27 cellular contexts compared by ENCODE assay signal in the genomic region with DNA sequence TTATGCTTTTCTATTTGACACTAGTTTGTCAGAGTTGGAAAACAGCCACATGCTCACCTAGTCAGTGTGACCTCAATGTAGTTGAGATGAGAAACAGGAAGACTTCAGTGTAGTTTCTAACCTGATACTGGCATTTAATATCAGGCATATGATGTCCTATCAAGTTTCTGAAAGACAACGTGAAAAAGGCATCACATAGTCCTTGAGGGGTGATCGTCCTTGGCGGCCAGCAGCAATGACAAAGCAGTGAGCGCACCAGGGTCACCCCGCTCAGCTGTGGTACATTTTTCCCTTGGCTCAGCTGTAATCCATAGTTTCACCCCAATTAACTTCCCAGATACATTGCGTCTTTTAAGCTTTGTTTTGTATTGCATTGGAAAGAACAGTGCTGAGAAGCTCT. TPM values are rescaled to one million over a fixed set of nuclear protein-coding genes. Genes with fewer than 3 reads are reported as not detected.
DNase-seq lines count a peak whose midpoint lies in the region; ATAC-seq, FAIRE-seq and TF ChIP-seq lines count a peak whose summit lies in the region.
"Had no signal": no experiment of that assay in that cellular context is flagged by ENCODE, and none has a peak within 500 bp of the region (broad histone marks: within the 10 kb centered on the region; RNA-seq: fewer than 3 reads in every experiment).

No MANE protein-coding gene starts in this region.

- H2BK5ac ChIP-seq in H1 (ENCODE audit: low read depth, low read length), result no peak overlapping the region

- H3K36me3 Mint-ChIP-seq in activated naive CD4-positive, alpha-beta T cell treated with anti-CD3 and anti-CD28 coated beads for 36 hours (ENCODE audit: low read depth), result peaks cover 44% of the 10 kb centered on the region
- H3K36me3 Mint-ChIP-seq in GM23338 (ENCODE audit: low read depth), result peaks cover 51% of the 10 kb centered on the region
- peaks cover 43% of the 10 kb centered on the region for H3K36me3 Mint-ChIP-seq in stimulated activated memory B cell treated with anti-CD40 and anti-IgM and Interleukin-4, amounts not matched to agents 10 μg/mL and 1 μg/mL and 100 μg/mL, for 72 hours

- H3K27me3 ChIP-seq in GM23338 (ENCODE audit: insufficient read depth) (no peaks in the 10 kb centered on the region), H1 (replicated peaks in 1 of 4; ENCODE audit: control insufficient read depth in 3 of 4, extremely low read depth in 1 of 4, insufficient read depth in 3 of 4, low read length in 3 of 4) (no peaks in the 10 kb centered on the region)
- H3K27me3 ChIP-seq: BE2C, colonic mucosa, Peyer's patch had no signal

- no peak overlapping the region for H2BK12ac ChIP-seq in H1 (ENCODE audit: low read depth, low read length)

- H3K4me2 ChIP-seq in GM23338 (no peak overlapping the region), H1 (ENCODE audit: insufficient read depth in 1 of 2, low read depth in 2 of 2, low read length in 2 of 2) (no peak overlapping the region)

- no peak for FAIRE-seq in H1 (lab: Jason Lieb, UNC)
- FAIRE-seq: astrocyte, urothelium cell line had no signal

- no peak overlapping the region for H4K5ac ChIP-seq in H1 (ENCODE audit: insufficient read length, low read depth, low read length)

- H2BK20ac ChIP-seq in H1 (ENCODE audit: low read length), result no peak overlapping the region

- TF ChIP-seq POLR2A in H1 (IDR thresholded peaks at IDR 0.05; ENCODE audit: control extremely low read depth in 1 of 2, low read depth in 2 of 2, low read length in 2 of 2) (peak in 1 of 2 experiments; percentile 67; a peak in 2 of 3 replicates), GM18505 (IDR thresholded peaks at IDR 0.05; ENCODE audit: borderline replicate concordance, extremely low read depth, insufficient read depth, insufficient read length) (no peak)

- H3F3A ChIP-seq in GM23338 (replicated peaks; ENCODE audit: low read depth), result peaks cover 21% of the 10 kb centered on the region; the same call in 1 of the 2 replicates

- no peak overlapping the region for H3K4ac ChIP-seq in H1 (replicated peaks; ENCODE audit: insufficient read length, low read depth, low read length)

- no peak for DNase-seq in activated naive CD4-positive, alpha-beta T cell treated with anti-CD3 and anti-CD28 coated beads for 36 hours
- no peak for DNase-seq in activated naive CD4-positive, alpha-beta T cell treated with Interleukin-2 at 50 U/mL for 16 hours
- DNase-seq in GM23338 (ENCODE audit: low spot score) (no peak), H1 (ENCODE audit: low read depth in 1 of 2, low spot score in 2 of 2) (no peak)
- no peak for DNase-seq in stimulated activated CD4-positive, alpha-beta T cell treated with anti-CD3 and anti-CD28 coated beads, Interleukin-2, amount 100 ng/mL, for 48 hours
- DNase-seq: ACHN; activated CD4-positive, alpha-beta T cell treated with anti-CD3 and anti-CD28 coated beads for 4 hours; activated CD8-positive, alpha-beta memory T cell treated with anti-CD3 and anti-CD28 coated beads, Interleukin-2, amount 10 ng/mL, durations not matched to agents 7 days and 5 days; BE2C; colonic mucosa; DMS53; effector CD8-positive, alpha-beta T cell; hypothalamus; Kasumi-1; lower lobe of right lung; MV-4-11; NCI-H1436; NCI-H2081 treated with DMSO at 0.1 percent for 48 hours; Peyer's patch; SHP77; stimulated activated naive CD4-positive, alpha-beta T cell; T-helper 9 cell had no signal

- TF ChIP-seq EP300 in H1 (IDR thresholded peaks at IDR 0.05; ENCODE audit: borderline replicate concordance in 1 of 2, low read depth in 2 of 2, low read length in 2 of 2), result no peak

- no peak overlapping the region for H3K18ac ChIP-seq in H1 (ENCODE audit: extremely low read depth, low read length)

- H2AK5ac ChIP-seq in H1 (ENCODE audit: low read depth, low read length), result no peak overlapping the region

- H3K4me3 ChIP-seq in GM23338 (no peak overlapping the region), H1 (ENCODE audit: extremely low read depth in 1 of 4, insufficient read depth in 2 of 4, low read depth in 3 of 4, low read length in 4 of 4) (no peak overlapping the region)
- H3K4me3 ChIP-seq: colonic mucosa, lower lobe of right lung, Peyer's patch had no signal

- H3K4me3 Mint-ChIP-seq in activated naive CD4-positive, alpha-beta T cell treated with anti-CD3 and anti-CD28 coated beads for 36 hours, result no peak overlapping the region
- H3K4me3 Mint-ChIP-seq in GM23338, result no peak overlapping the region; the same call in 2 of the 3 replicates
- no peak overlapping the region for H3K4me3 Mint-ChIP-seq in stimulated activated memory B cell treated with anti-CD40 and anti-IgM and Interleukin-4, amounts not matched to agents 10 μg/mL and 1 μg/mL and 100 μg/mL, for 72 hours
- H3K4me3 Mint-ChIP-seq: activated CD8-positive, alpha-beta memory T cell treated with anti-CD3 and anti-CD28 coated beads, Interleukin-2, amount 10 ng/mL, durations not matched to agents 7 days and 5 days; natural killer cell treated with Interleukin-12 subunit alpha and Interleukin-12 subunit beta and Interleukin-15 and Interleukin-18, amount 100 ng/mL, for 72 hours had no signal

- no peaks in the 10 kb centered on the region for H3K9me3 Mint-ChIP-seq in activated naive CD4-positive, alpha-beta T cell treated with anti-CD3 and anti-CD28 coated beads for 36 hours
- peaks cover 4% of the 10 kb centered on the region; the same call in 1 of the 3 replicates for H3K9me3 Mint-ChIP-seq in GM23338
- no peaks in the 10 kb centered on the region for H3K9me3 Mint-ChIP-seq in stimulated activated memory B cell treated with anti-CD40 and anti-IgM and Interleukin-4, amounts not matched to agents 10 μg/mL and 1 μg/mL and 100 μg/mL, for 72 hours
- H3K9me3 Mint-ChIP-seq: natural killer cell treated with Interleukin-12 subunit alpha and Interleukin-12 subunit beta and Interleukin-15 and Interleukin-18, amount 100 ng/mL, for 72 hours had no signal

- H2BK15ac ChIP-seq in H1 (ENCODE audit: low read length), result no peak overlapping the region

- TF ChIP-seq CTCF in GM23338 (conservative IDR thresholded peaks at IDR 0.05; ENCODE audit: low read depth in 2 of 2), result no peak
- no peak for TF ChIP-seq CTCF in H1 (IDR thresholded peaks at IDR 0.05; ENCODE audit: control extremely low read depth in 1 of 3, insufficient read depth in 1 of 3, low read depth in 1 of 3, low read length in 3 of 3)

- ATAC-seq in GM23338 (no peak), GM18505 (IDR thresholded peaks at IDR 0.05; ENCODE audit: unreplicated experiment) (no peak)
- no peak for ATAC-seq in stimulated activated memory B cell treated with anti-CD40 and anti-IgM and Interleukin-4, amounts not matched to agents 10 μg/mL and 1 μg/mL and 100 μg/mL, for 72 hours
- ATAC-seq: activated CD8-positive, alpha-beta memory T cell treated with anti-CD3 and anti-CD28 coated beads, Interleukin-2, amount 10 ng/mL, durations not matched to agents 7 days and 5 days; lower lobe of right lung; natural killer cell treated with Interleukin-12 subunit alpha and Interleukin-12 subunit beta and Interleukin-15 and Interleukin-18, amount 100 ng/mL, for 72 hours had no signal

- no peaks in the 10 kb centered on the region for H3K9me2 ChIP-seq in GM23338 (ENCODE audit: insufficient read depth)

- H3K9ac ChIP-seq in H1 (replicated peaks in 1 of 4; ENCODE audit: extremely low read depth in 1 of 4, low read depth in 3 of 4, low read length in 3 of 4), result no peak overlapping the region

- H3K27ac ChIP-seq in GM23338 (ENCODE audit: low read depth) (peak overlapping the region; percentile 60), H1 (ENCODE audit: low read depth, low read length) (no peak overlapping the region)
- H3K27ac ChIP-seq: colonic mucosa, lower lobe of right lung, Peyer's patch had no signal

- H3K27me3 Mint-ChIP-seq in activated naive CD4-positive, alpha-beta T cell treated with anti-CD3 and anti-CD28 coated beads for 36 hours (ENCODE audit: low read depth), result no peaks in the 10 kb centered on the region
- H3K27me3 Mint-ChIP-seq in GM23338 (ENCODE audit: insufficient read depth, low read depth, poor library complexity), result peaks cover 2% of the 10 kb centered on the region
- no peaks in the 10 kb centered on the region for H3K27me3 Mint-ChIP-seq in stimulated activated memory B cell treated with anti-CD40 and anti-IgM and Interleukin-4, amounts not matched to agents 10 μg/mL and 1 μg/mL and 100 μg/mL, for 72 hours
- H3K27me3 Mint-ChIP-seq: activated CD8-positive, alpha-beta memory T cell treated with anti-CD3 and anti-CD28 coated beads, Interleukin-2, amount 10 ng/mL, durations not matched to agents 7 days and 5 days; natural killer cell treated with Interleukin-12 subunit alpha and Interleukin-12 subunit beta and Interleukin-15 and Interleukin-18, amount 100 ng/mL, for 72 hours had no signal

- H4K8ac ChIP-seq in H1 (ENCODE audit: extremely low read depth, insufficient read depth, low read length), result no peak overlapping the region

- H3K56ac ChIP-seq in H1 (replicated peaks; ENCODE audit: insufficient read length, low read depth, low read length), result no peak overlapping the region

- POLR2A ChIA-PET in H1 (lab: Charles Lee; ENCODE audit: partially characterized antibody), result interaction anchor here (0.6 to 15.2 kb wide), 9 partner anchors 6 to 154 kb away, joined by 3 to 270 read pairs (median 3); a partner anchor contains a TSS

- H4K91ac ChIP-seq in H1 (replicated peaks; ENCODE audit: insufficient read length, low read length), result no peak overlapping the region

- H3K79me2 ChIP-seq in GM23338 (replicated peaks; ENCODE audit: insufficient read depth) (peaks cover 36% of the 10 kb centered on the region), H1 (ENCODE audit: control insufficient read depth in 1 of 2, insufficient read depth in 2 of 2, low read length in 2 of 2) (peaks cover 16 to 43% of the 10 kb centered on the region in 2 experiments)

- H3K9me3 ChIP-seq in H1 (ENCODE audit: insufficient read depth in 2 of 2, low read depth in 1 of 2, low read length in 1 of 2), result no peaks in the 10 kb centered on the region
- H3K9me3 ChIP-seq: BE2C, colonic mucosa, lower lobe of right lung, Peyer's patch had no signal

- peaks cover 6% of the 10 kb centered on the region; the same call in 1 of the 2 replicates for H4K20me1 ChIP-seq in GM23338 (replicated peaks; ENCODE audit: insufficient read depth)
- peaks cover 0 to 4% of the 10 kb centered on the region in 2 experiments for H4K20me1 ChIP-seq in H1 (replicated peaks in 1 of 2; ENCODE audit: control insufficient read depth in 1 of 2, insufficient read depth in 2 of 2, low read length in 2 of 2)

- intact Hi-C loops in activated naive CD4-positive, alpha-beta T cell treated with anti-CD3 and anti-CD28 coated beads for 36 hours (cut with micrococcal nuclease), result loop anchor here (5.0 kb wide), 2 partner anchors 192 to 273 kb away; a partner anchor contains a TSS

- peaks cover 30% of the 10 kb centered on the region for H3K4me1 Mint-ChIP-seq in activated naive CD4-positive, alpha-beta T cell treated with anti-CD3 and anti-CD28 coated beads for 36 hours (ENCODE audit: low read depth)
- peaks cover 11% of the 10 kb centered on the region for H3K4me1 Mint-ChIP-seq in GM23338
- H3K4me1 Mint-ChIP-seq in stimulated activated memory B cell treated with anti-CD40 and anti-IgM and Interleukin-4, amounts not matched to agents 10 μg/mL and 1 μg/mL and 100 μg/mL, for 72 hours, result peaks cover 24% of the 10 kb centered on the region

- H3K23me2 ChIP-seq in H1 (ENCODE audit: low read depth, low read length), result peaks cover 2% of the 10 kb centered on the region; the same call in 1 of the 2 replicates

- no peaks in the 10 kb centered on the region for H3K79me1 ChIP-seq in H1 (ENCODE audit: low read depth, low read length)

- H2AFZ ChIP-seq in GM23338 (no peak overlapping the region), H1 (ENCODE audit: low read length) (no peak overlapping the region)

- H3K23ac ChIP-seq in H1 (ENCODE audit: insufficient read length), result no peak overlapping the region

- WGBS in H1 (ENCODE audit: extremely low coverage in 1 of 2, insufficient coverage in 1 of 2, insufficient read length in 1 of 2, insufficient replicate concordance in 2 of 2, low coverage in 1 of 2, low lambda C conversion rate in 2 of 2, missing lambda C conversion rate in 1 of 2), 2 experiments, result 95% methylated on average over 6 of the region's 6 CpGs; no CpG with 5 or more reads in 1 of the 2 experiments

- peak overlapping the region; percentile 68 for H3K27ac Mint-ChIP-seq in activated naive CD4-positive, alpha-beta T cell treated with anti-CD3 and anti-CD28 coated beads for 36 hours
- no peak overlapping the region for H3K27ac Mint-ChIP-seq in GM23338
- peak overlapping the region; percentile 19 for H3K27ac Mint-ChIP-seq in stimulated activated memory B cell treated with anti-CD40 and anti-IgM and Interleukin-4, amounts not matched to agents 10 μg/mL and 1 μg/mL and 100 μg/mL, for 72 hours
- H3K27ac Mint-ChIP-seq: activated CD8-positive, alpha-beta memory T cell treated with anti-CD3 and anti-CD28 coated beads, Interleukin-2, amount 10 ng/mL, durations not matched to agents 7 days and 5 days; natural killer cell treated with Interleukin-12 subunit alpha and Interleukin-12 subunit beta and Interleukin-15 and Interleukin-18, amount 100 ng/mL, for 72 hours had no signal

- H2BK120ac ChIP-seq in H1 (replicated peaks; ENCODE audit: low read depth, low read length), result no peak overlapping the region

- CTCF ChIA-PET in activated naive CD4-positive, alpha-beta T cell treated with anti-CD3 and anti-CD28 coated beads for 36 hours (lab: Charles Lee), result interaction anchor here (0.6 kb wide), 1 partner anchor 309 kb away, joined by 3 read pairs; no protein-coding TSS in a partner anchor
- CTCF ChIA-PET in H1 (lab: Charles Lee; ENCODE audit: partially characterized antibody), result interaction anchor here (1.4 to 1.6 kb wide), 2 partner anchors 9 to 95 kb away, joined by 4 to 9 read pairs; no protein-coding TSS in a partner anchor

- H3K4me1 ChIP-seq in GM23338 (ENCODE audit: insufficient read depth) (peaks cover 10% of the 10 kb centered on the region), H1 (replicated peaks in 1 of 4; ENCODE audit: control insufficient read depth in 3 of 4, insufficient read depth in 4 of 4, low read length in 3 of 4) (peaks cover 0 to 3% (median under 1%) of the 10 kb centered on the region in 4 experiments; a peak in 4 of 7 replicates)

- TF ChIP-seq RAD21 in H1 (IDR thresholded peaks at IDR 0.05 in 1 of 2, conservative IDR thresholded peaks at IDR 0.05 in 1 of 2; ENCODE audit: low read depth in 2 of 2, low read length in 2 of 2), result no peak

- H3K14ac ChIP-seq in H1 (ENCODE audit: insufficient read length), result no peak overlapping the region

- H3K36me3 ChIP-seq in GM23338 (ENCODE audit: insufficient read depth) (peaks cover 24% of the 10 kb centered on the region), H1 (ENCODE audit: control insufficient read depth in 2 of 4, insufficient read depth in 4 of 4, low read length in 3 of 4) (peaks cover 6 to 40% (median 17%) of the 10 kb centered on the region in 4 experiments; a peak in 7 of 8 replicates)

RNA-seq across cellular contexts. Expression of a gene that starts 4.3 kb away (rescaled TPM):
- 100 to 1,000 TPM; 294 to 310 TPM for total RNA-seq in activated naive CD4-positive, alpha-beta T cell treated with anti-CD3 and anti-CD28 coated beads for 36 hours
- total RNA-seq in GM23338 (2014; rRNA removed; shearing (Covaris generic)), result 286 and 328 TPM in 2 replicates
- 1,493 and 1,529 TPM in 2 replicates for polyA plus RNA-seq in GM23338 (2016; fragmentation: Nextera tagmentation; extraction: Ambion mirVana)
- 364 and 377 TPM in 2 replicates for total RNA-seq in H1 (2021; fragmentation: NEBNext Ultra II Directional; extraction: Animal tissue kit (Norgen Biotek cat#: 25700))
- polyA plus RNA-seq in H1 (2011; rRNA removed), result 105 and 206 TPM in 2 replicates
- polyA plus RNA-seq in H1 (2011; cell fraction: cytosol; rRNA removed), result 477 TPM
- polyA plus RNA-seq in H1 (2011; cell fraction: nucleus; rRNA removed), result 54.2 TPM
- 533 to 920 TPM (median 596 TPM) in 4 replicates for polyA plus RNA-seq in H1 (2012, experiment 1 of 2)
- polyA plus RNA-seq in H1 (2012, experiment 2 of 2), result 303 TPM
- polyA plus RNA-seq in H1 (2013, experiment 1 of 2), result 740 TPM
- 786 TPM for polyA plus RNA-seq in H1 (2013, experiment 2 of 2)
- 34.1 and 42.6 TPM in 2 replicates for polyA minus RNA-seq in H1 (2011; rRNA and poly(A)+ RNA removed)
- polyA minus RNA-seq in H1 (2011; cell fraction: cytosol; rRNA and poly(A)+ RNA removed), result 53.6 TPM
- 61.9 TPM for polyA minus RNA-seq in H1 (2011; cell fraction: nucleus; rRNA and poly(A)+ RNA removed)

RNA-seq across cellular contexts. Expression of a gene that starts 4.9 kb away (rescaled TPM):
- total RNA-seq in activated naive CD4-positive, alpha-beta T cell treated with anti-CD3 and anti-CD28 coated beads for 36 hours, result 1,000 to 10,000 TPM; 1,191 to 1,210 TPM
- total RNA-seq in GM23338 (2014; rRNA removed; shearing (Covaris generic)), result 870 and 880 TPM in 2 replicates
- 944 and 1,188 TPM in 2 replicates for polyA plus RNA-seq in GM23338 (2016; fragmentation: Nextera tagmentation; extraction: Ambion mirVana)
- 1,063 and 1,108 TPM in 2 replicates for total RNA-seq in H1 (2021; fragmentation: NEBNext Ultra II Directional; extraction: Animal tissue kit (Norgen Biotek cat#: 25700))
- polyA plus RNA-seq in H1 (2011; rRNA removed), result 166 and 221 TPM in 2 replicates
- 437 TPM for polyA plus RNA-seq in H1 (2011; cell fraction: cytosol; rRNA removed)
- 273 TPM for polyA plus RNA-seq in H1 (2011; cell fraction: nucleus; rRNA removed)
- 711 to 1,050 TPM (median 760 TPM) in 4 replicates for polyA plus RNA-seq in H1 (2012, experiment 1 of 2)
- 82.7 TPM for polyA plus RNA-seq in H1 (2012, experiment 2 of 2)
- 650 TPM for polyA plus RNA-seq in H1 (2013, experiment 1 of 2)
- 656 TPM for polyA plus RNA-seq in H1 (2013, experiment 2 of 2)
- polyA minus RNA-seq in H1 (2011; rRNA and poly(A)+ RNA removed), result 579 and 740 TPM in 2 replicates
- polyA minus RNA-seq in H1 (2011; cell fraction: cytosol; rRNA and poly(A)+ RNA removed), result 445 TPM
- 371 TPM for polyA minus RNA-seq in H1 (2011; cell fraction: nucleus; rRNA and poly(A)+ RNA removed)

RNA-seq across cellular contexts. Expression of a gene that starts 11.4 kb away (rescaled TPM):
- total RNA-seq in activated naive CD4-positive, alpha-beta T cell treated with anti-CD3 and anti-CD28 coated beads for 36 hours, result 10 to 100 TPM; 10.7 to 14.1 TPM
- total RNA-seq in GM23338 (2014; rRNA removed; shearing (Covaris generic)), result 68.2 and 101 TPM in 2 replicates
- polyA plus RNA-seq in GM23338 (2016; fragmentation: Nextera tagmentation; extraction: Ambion mirVana) (87.0 and 88.6 TPM in 2 replicates), H1 (2011; rRNA removed) (19.3 and 51.5 TPM in 2 replicates)
- total RNA-seq in H1 (2021; fragmentation: NEBNext Ultra II Directional; extraction: Animal tissue kit (Norgen Biotek cat#: 25700)), result 46.8 and 54.2 TPM in 2 replicates
- 52.2 TPM for polyA plus RNA-seq in H1 (2011; cell fraction: cytosol; rRNA removed)
- 8.8 TPM for polyA plus RNA-seq in H1 (2011; cell fraction: nucleus; rRNA removed)
- polyA plus RNA-seq in H1 (2012, experiment 1 of 2), result 29.3 to 57.4 TPM (median 36.5 TPM) in 4 replicates
- polyA plus RNA-seq in H1 (2012, experiment 2 of 2), result 8.9 TPM
- polyA plus RNA-seq in H1 (2013, experiment 1 of 2), result 37.2 TPM
- polyA plus RNA-seq in H1 (2013, experiment 2 of 2), result 36.5 TPM
- polyA minus RNA-seq in H1 (2011; rRNA and poly(A)+ RNA removed), result 37.9 and 57.6 TPM in 2 replicates
- 22.7 TPM for polyA minus RNA-seq in H1 (2011; cell fraction: cytosol; rRNA and poly(A)+ RNA removed)
- polyA minus RNA-seq in H1 (2011; cell fraction: nucleus; rRNA and poly(A)+ RNA removed), result 17.8 TPM

RNA-seq across cellular contexts. Expression of a gene that starts 51.2 kb away (rescaled TPM):
- 10 to 100 TPM; 17.5 to 17.8 TPM for total RNA-seq in activated naive CD4-positive, alpha-beta T cell treated with anti-CD3 and anti-CD28 coated beads for 36 hours
- total RNA-seq in GM23338 (2014; rRNA removed; shearing (Covaris generic)), result 27.6 and 30.5 TPM in 2 replicates
- 23.2 and 26.1 TPM in 2 replicates for polyA plus RNA-seq in GM23338 (2016; fragmentation: Nextera tagmentation; extraction: Ambion mirVana)
- 17.0 and 17.3 TPM in 2 replicates for total RNA-seq in H1 (2021; fragmentation: NEBNext Ultra II Directional; extraction: Animal tissue kit (Norgen Biotek cat#: 25700))
- polyA plus RNA-seq in H1 (2011; rRNA removed), result 1.7 and 1.9 TPM in 2 replicates
- 3.1 TPM for polyA plus RNA-seq in H1 (2011; cell fraction: cytosol; rRNA removed)
- polyA plus RNA-seq in H1 (2011; cell fraction: nucleus; rRNA removed), result 1.0 TPM
- 7.1 to 15.7 TPM (median 9.8 TPM) in 4 replicates for polyA plus RNA-seq in H1 (2012, experiment 1 of 2)
- polyA plus RNA-seq in H1 (2012, experiment 2 of 2), result 2.0 TPM
- polyA plus RNA-seq in H1 (2013, experiment 1 of 2), result 9.7 TPM
- 10.2 TPM for polyA plus RNA-seq in H1 (2013, experiment 2 of 2)
- polyA minus RNA-seq in H1 (2011; rRNA and poly(A)+ RNA removed), result 2.0 and 4.4 TPM in 2 replicates
- polyA minus RNA-seq in H1 (2011; cell fraction: cytosol; rRNA and poly(A)+ RNA removed), result 3.2 TPM
- 7.4 TPM for polyA minus RNA-seq in H1 (2011; cell fraction: nucleus; rRNA and poly(A)+ RNA removed)
